Comparison of ENCODE assay signal across 1 cellular context in the genomic region with DNA sequence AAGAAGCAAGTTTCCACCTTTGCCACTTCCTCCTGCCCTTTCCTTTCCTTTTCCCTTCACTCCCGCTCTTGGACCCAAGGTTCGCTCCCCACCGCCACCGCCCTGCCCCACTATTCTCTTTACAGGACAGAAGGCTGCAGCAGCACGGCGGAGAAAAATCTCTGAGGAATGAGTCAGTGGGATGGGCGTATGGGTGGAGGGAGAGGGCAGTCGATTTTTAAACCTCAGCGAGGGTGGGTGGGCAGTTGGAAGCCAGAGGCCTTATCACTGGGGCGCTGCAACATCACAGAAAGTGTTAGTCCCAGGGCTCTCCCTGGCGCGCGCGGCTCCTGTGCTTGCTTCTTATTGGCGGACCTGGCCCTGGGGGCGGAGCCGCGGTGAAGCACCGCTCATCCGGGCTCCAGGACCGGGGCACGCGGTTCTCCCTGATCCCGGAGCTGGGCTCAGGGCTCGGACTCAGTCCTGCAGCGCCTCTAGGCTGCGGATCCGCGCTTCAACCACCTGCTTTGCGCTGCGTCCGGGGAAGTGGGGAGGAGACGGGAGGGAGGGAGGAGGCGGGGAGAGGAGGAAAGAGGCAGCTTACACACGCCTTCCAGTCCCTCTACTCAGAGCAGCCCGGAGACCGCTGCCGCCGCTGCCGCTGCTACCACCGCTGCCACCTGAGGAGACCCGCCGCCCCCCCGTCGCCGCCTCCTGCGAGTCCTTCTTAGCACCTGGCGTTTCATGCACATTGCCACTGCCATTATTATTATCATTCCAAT.
TF ChIP-seq lines count a peak whose summit lies in the region.

A gene (plus strand): TSS at position 608 of the 761 bp plus-strand sequence.

TF ChIP-seq in HEK293, 187 proteins besides CTCF, POLR2A, EP300 and RAD21 (continued from another document):
- TF ChIP-seq, protein P1, sequence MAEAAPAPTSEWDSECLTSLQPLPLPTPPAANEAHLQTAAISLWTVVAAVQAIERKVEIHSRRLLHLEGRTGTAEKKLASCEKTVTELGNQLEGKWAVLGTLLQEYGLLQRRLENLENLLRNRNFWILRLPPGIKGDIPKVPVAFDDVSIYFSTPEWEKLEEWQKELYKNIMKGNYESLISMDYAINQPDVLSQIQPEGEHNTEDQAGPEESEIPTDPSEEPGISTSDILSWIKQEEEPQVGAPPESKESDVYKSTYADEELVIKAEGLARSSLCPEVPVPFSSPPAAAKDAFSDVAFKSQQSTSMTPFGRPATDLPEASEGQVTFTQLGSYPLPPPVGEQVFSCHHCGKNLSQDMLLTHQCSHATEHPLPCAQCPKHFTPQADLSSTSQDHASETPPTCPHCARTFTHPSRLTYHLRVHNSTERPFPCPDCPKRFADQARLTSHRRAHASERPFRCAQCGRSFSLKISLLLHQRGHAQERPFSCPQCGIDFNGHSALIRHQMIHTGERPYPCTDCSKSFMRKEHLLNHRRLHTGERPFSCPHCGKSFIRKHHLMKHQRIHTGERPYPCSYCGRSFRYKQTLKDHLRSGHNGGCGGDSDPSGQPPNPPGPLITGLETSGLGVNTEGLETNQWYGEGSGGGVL (tag by site-specific recombination; IDR thresholded peaks at IDR 0.05): peak; percentile 56; the same call in 1 of the 2 replicates
